In the genomic region with DNA sequence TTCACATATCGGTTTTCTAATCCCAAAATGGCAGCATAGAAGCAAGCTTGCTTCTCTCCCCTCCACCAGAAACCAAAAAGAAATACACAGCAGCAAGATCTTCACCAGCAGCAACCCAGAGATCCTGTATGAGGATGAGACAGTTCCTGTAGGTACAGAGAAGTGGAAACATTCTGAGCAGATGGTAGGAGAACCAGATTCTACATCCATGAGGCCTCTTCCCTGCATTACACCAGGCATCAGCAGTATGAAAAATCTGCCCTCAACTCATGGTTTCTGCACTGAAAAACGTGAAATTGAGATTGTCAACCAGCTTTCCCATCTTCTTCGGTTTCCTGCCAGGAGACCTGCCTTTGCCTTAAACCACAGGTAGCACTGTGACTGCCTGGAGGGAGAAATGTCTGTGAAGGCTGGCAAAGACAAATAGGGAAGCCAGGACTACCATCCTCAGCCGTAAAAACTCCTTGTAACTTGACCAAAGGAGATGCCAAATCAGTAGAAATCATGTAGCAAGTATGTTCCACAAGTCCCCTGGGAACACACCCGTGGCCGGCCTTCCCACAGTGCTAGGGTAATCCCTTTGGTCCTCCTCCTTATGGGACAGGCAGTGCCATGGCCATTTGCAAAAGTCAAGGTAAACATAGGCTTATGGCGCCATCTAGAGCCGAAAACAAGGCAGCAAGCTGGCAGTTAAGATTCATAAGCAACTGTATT, we compare ENCODE assay signal across 8 cellular contexts. TPM values are rescaled to one million over a fixed set of nuclear protein-coding genes. Genes with fewer than 3 reads are reported as not detected.
DNase-seq lines count a peak whose midpoint lies in the region; ATAC-seq, FAIRE-seq and TF ChIP-seq lines count a peak whose summit lies in the region.

No MANE protein-coding gene starts in this region.

- no peak overlapping the region for H3K9ac ChIP-seq in DND-41 (ENCODE audit: low read depth, low read length)
- no peak overlapping the region for H3K9ac ChIP-seq in astrocyte (ENCODE audit: low read length)

- H3K27me3 ChIP-seq in DND-41 (ENCODE audit: insufficient read depth, low read length, poor library complexity), result no peaks in the 10 kb centered on the region
- H3K27me3 ChIP-seq in SJCRH30, result no peaks in the 10 kb centered on the region
- no peaks in the 10 kb centered on the region for H3K27me3 ChIP-seq in astrocyte (ENCODE audit: insufficient read depth, low read length)
- no peaks in the 10 kb centered on the region for H3K27me3 ChIP-seq in sigmoid colon

- H3K9me3 Mint-ChIP-seq in astrocyte (ENCODE audit: unreplicated experiment), result peaks cover 25% of the 10 kb centered on the region

- TF ChIP-seq CTCF in DND-41 (IDR thresholded peaks at IDR 0.05; ENCODE audit: borderline replicate concordance, extremely low read depth, low read length, poor library complexity, severe bottlenecking), result peak; percentile 90
- peak; percentile 98 for TF ChIP-seq CTCF in astrocyte (IDR thresholded peaks at IDR 0.05; ENCODE audit: insufficient read depth, low read depth, low read length)
- TF ChIP-seq CTCF in sigmoid colon (IDR thresholded peaks at IDR 0.05), result peak; percentile 47 to 72 (median 64)

- ATAC-seq in DND-41 (ENCODE audit: insufficient read depth, low read depth) (peak; percentile 84), GM21526 (IDR thresholded peaks at IDR 0.05; ENCODE audit: low FRiP score, unreplicated experiment) (peak; percentile 78), GM21447 (IDR thresholded peaks at IDR 0.05; ENCODE audit: unreplicated experiment) (no peak)

- H3K4me1 ChIP-seq in DND-41 (ENCODE audit: insufficient read depth, low read length) (peaks cover 7% of the 10 kb centered on the region), SJCRH30 (no peaks in the 10 kb centered on the region), astrocyte (ENCODE audit: insufficient read depth, low read length) (no peaks in the 10 kb centered on the region), sigmoid colon (no peaks in the 10 kb centered on the region)

- no peak overlapping the region for H3K4me3 Mint-ChIP-seq in astrocyte (ENCODE audit: unreplicated experiment)

- no peaks in the 10 kb centered on the region for H3K36me3 ChIP-seq in DND-41 (ENCODE audit: insufficient read depth, low read length)
- H3K36me3 ChIP-seq in SJCRH30, result no peaks in the 10 kb centered on the region
- H3K36me3 ChIP-seq in astrocyte (ENCODE audit: insufficient read depth, low read length), result no peaks in the 10 kb centered on the region
- no peaks in the 10 kb centered on the region for H3K36me3 ChIP-seq in sigmoid colon

- H3K79me2 ChIP-seq in DND-41 (ENCODE audit: insufficient read depth, low read length) (no peaks in the 10 kb centered on the region), astrocyte (ENCODE audit: insufficient read depth, low read length) (no peaks in the 10 kb centered on the region)

- H3K9me3 ChIP-seq in DND-41 (ENCODE audit: insufficient read depth, low read length, severe bottlenecking) (no peaks in the 10 kb centered on the region), SJCRH30 (replicated peaks) (no peaks in the 10 kb centered on the region), astrocyte (ENCODE audit: insufficient read depth, low read depth, low read length) (no peaks in the 10 kb centered on the region), sigmoid colon (no peaks in the 10 kb centered on the region)

- no peaks in the 10 kb centered on the region for H3K4me1 Mint-ChIP-seq in astrocyte (ENCODE audit: low read depth, unreplicated experiment)

- TF ChIP-seq EP300 in sigmoid colon (IDR thresholded peaks at IDR 0.05), result no peak

- no peak overlapping the region for H3K27ac Mint-ChIP-seq in astrocyte (ENCODE audit: unreplicated experiment)

- intact Hi-C loops in sigmoid colon (cut with DNase I), result loop anchor here (2.0 to 10.0 kb wide), 5 partner anchors 37 to 819 kb away; a partner anchor contains a TSS

- no peak overlapping the region for H3K4me2 ChIP-seq in DND-41 (ENCODE audit: insufficient read depth, low read length)
- H3K4me2 ChIP-seq in astrocyte (ENCODE audit: low read length), result peak overlapping the region; percentile 12

- FAIRE-seq in astrocyte (lab: Jason Lieb, UNC), result peak; percentile 73

- H3K27me3 Mint-ChIP-seq in astrocyte (ENCODE audit: low read depth, unreplicated experiment), result no peaks in the 10 kb centered on the region

- peak; percentile 68 for DNase-seq in DND-41
- peak; percentile 71 for DNase-seq in M059J (ENCODE audit: low read depth)
- peak; percentile 87 to 92 for DNase-seq in SJCRH30
- DNase-seq in astrocyte (ENCODE audit: low read depth), result peak; percentile 59
- peak; percentile 62 to 68 for DNase-seq in hippocampal formation (lab: John Stamatoyannopoulos, UW)
- DNase-seq in sigmoid colon, result peak; percentile 84

- H2AFZ ChIP-seq in DND-41 (ENCODE audit: low read depth, low read length), result peak overlapping the region; percentile 65
- peak overlapping the region; percentile 30 for H2AFZ ChIP-seq in astrocyte (ENCODE audit: low read depth, low read length)

- WGBS in sigmoid colon, 2 donors, result 33 to 39% methylated on average over 8 of the region's 8 CpGs

- no peak for TF ChIP-seq POLR2A in sigmoid colon (IDR thresholded peaks at IDR 0.05)

- H3K36me3 Mint-ChIP-seq in astrocyte (ENCODE audit: low read depth, unreplicated experiment), result no peaks in the 10 kb centered on the region

- H3K27ac ChIP-seq in DND-41 (ENCODE audit: low read length), result peak overlapping the region; percentile 10; the same call in 1 of the 2 replicates
- H3K27ac ChIP-seq in SJCRH30, result no peak overlapping the region
- no peak overlapping the region for H3K27ac ChIP-seq in astrocyte (ENCODE audit: low read depth, low read length)
- no peak overlapping the region for H3K27ac ChIP-seq in sigmoid colon

- H4K20me1 ChIP-seq in DND-41 (ENCODE audit: insufficient read depth, low read length) (no peaks in the 10 kb centered on the region), astrocyte (ENCODE audit: insufficient read depth, low read length) (no peaks in the 10 kb centered on the region)

- H3K4me3 ChIP-seq in DND-41 (ENCODE audit: low read depth in 1 of 2, low read length in 2 of 2) (no peak overlapping the region), SJCRH30 (no peak overlapping the region), astrocyte (ENCODE audit: insufficient read depth, low read depth, low read length) (no peak overlapping the region), sigmoid colon (no peak overlapping the region)

RNA-seq across cellular contexts. Expression of a gene that starts 24.0 kb away (rescaled TPM):
- 4.4 and 8.9 TPM in 2 replicates for total RNA-seq in M059J (2014; rRNA removed; shearing (Covaris generic))
- total RNA-seq in SJCRH30 (2014; rRNA removed; shearing (Covaris generic)), result 29.6 and 33.3 TPM in 2 replicates
- 10.6 and 12.4 TPM in 2 replicates for total RNA-seq in astrocyte
- total RNA-seq in sigmoid colon, result 10 to 100 TPM; 13.8 to 27.1 (median 22.9) TPM
- polyA plus RNA-seq in sigmoid colon, result 10 to 100 TPM in 1 of 3 donors, 1 to 10 TPM in 2; 6.8 to 16.2 (median 9.7) TPM

RNA-seq across cellular contexts. Expression of a gene that starts 34.9 kb away (rescaled TPM):
- total RNA-seq in M059J (2014; rRNA removed; shearing (Covaris generic)), result not detected in 2 replicates
- total RNA-seq in SJCRH30 (2014; rRNA removed; shearing (Covaris generic)), result 0.18 and 0.89 TPM in 2 replicates
- total RNA-seq in astrocyte (1.2 and 1.3 TPM in 2 replicates), sigmoid colon (10 to 100 TPM in 3 of 4 donors, 1 to 10 TPM in 1; 3.9 to 29.5 (median 14.3) TPM)
- polyA plus RNA-seq in sigmoid colon, result 10 to 100 TPM in 1 of 3 donors, 1 to 10 TPM in 2; 6.9 to 69.1 (median 7.8) TPM
